In genomic region chr15:62637498-62637897, GRCh38 we compare ENCODE assay signal across 32 cellular contexts.
DNase-seq lines count a peak whose midpoint lies in the region; ATAC-seq, FAIRE-seq and TF ChIP-seq lines count a peak whose summit lies in the region.
"Had no signal": no experiment of that assay in that cellular context is flagged by ENCODE, and none has a peak within 500 bp of the region (broad histone marks: within the 10 kb centered on the region; RNA-seq: fewer than 3 reads in every experiment).

No MANE protein-coding gene starts in this region.

- H3K4me1 ChIP-seq in endodermal cell (ENCODE audit: control insufficient read depth, insufficient read depth, low read length) (peaks cover 8% of the 10 kb centered on the region), mucosa of descending colon (ENCODE audit: low read depth) (peaks cover 16% of the 10 kb centered on the region)

- H3K27me3 ChIP-seq in endodermal cell (ENCODE audit: control insufficient read depth, insufficient read depth, low read length, poor library complexity, severe bottlenecking), result no peaks in the 10 kb centered on the region
- H3K27me3 ChIP-seq: left lung, Peyer's patch, sigmoid colon had no signal

- ATAC-seq in mucosa of descending colon (peak; percentile 59), HG02870 (IDR thresholded peaks at IDR 0.05; ENCODE audit: unreplicated experiment) (no peak)
- ATAC-seq: activated CD8-positive, alpha-beta memory T cell treated with anti-CD3 and anti-CD28 coated beads, Interleukin-2, amount 10 ng/mL, durations not matched to agents 7 days and 5 days; activated T-cell treated with anti-CD3 and anti-CD28 coated beads, Interleukin-2, amount 50 U/mL, for 4 hours; left lung; psoas muscle; stimulated activated naive CD8-positive, alpha-beta T cell treated with anti-CD3 and anti-CD28 coated beads, Interleukin-15, amount 100 ng/mL, for 72 hours had no signal

- H3K36me3 Mint-ChIP-seq in endodermal cell (ENCODE audit: low read depth), result no peaks in the 10 kb centered on the region
- no peaks in the 10 kb centered on the region for H3K36me3 Mint-ChIP-seq in activated CD4-positive, alpha-beta memory T cell treated with anti-CD3 and anti-CD28 coated beads for 36 hours
- H3K36me3 Mint-ChIP-seq: activated CD8-positive, alpha-beta memory T cell treated with anti-CD3 and anti-CD28 coated beads, Interleukin-2, amount 10 ng/mL, durations not matched to agents 7 days and 5 days; activated naive CD8-positive, alpha-beta T cell treated with anti-CD3 and anti-CD28 coated beads, Interleukin-2, amount 10 ng/mL, durations not matched to agents 7 days and 5 days; immature natural killer cell; memory B cell had no signal

- CTCF ChIA-PET in activated CD4-positive, alpha-beta memory T cell treated with anti-CD3 and anti-CD28 coated beads for 36 hours (lab: Charles Lee), result interaction anchor here (1.2 kb wide), 1 partner anchor 106 kb away, joined by 3 read pairs; no protein-coding TSS in a partner anchor

- no peaks in the 10 kb centered on the region for H3K36me3 ChIP-seq in endodermal cell (ENCODE audit: control insufficient read depth, insufficient read depth, low read length)
- no peaks in the 10 kb centered on the region for H3K36me3 ChIP-seq in mucosa of descending colon (ENCODE audit: low read depth)
- H3K36me3 ChIP-seq: left lung, Peyer's patch, sigmoid colon, thoracic aorta had no signal

- H3K4me3 Mint-ChIP-seq in endodermal cell, result no peak overlapping the region
- H3K4me3 Mint-ChIP-seq in activated CD4-positive, alpha-beta memory T cell treated with anti-CD3 and anti-CD28 coated beads for 36 hours, result no peak overlapping the region
- H3K4me3 Mint-ChIP-seq: activated CD8-positive, alpha-beta memory T cell treated with anti-CD3 and anti-CD28 coated beads, Interleukin-2, amount 10 ng/mL, durations not matched to agents 7 days and 5 days; activated naive CD8-positive, alpha-beta T cell treated with anti-CD3 and anti-CD28 coated beads, Interleukin-2, amount 10 ng/mL, durations not matched to agents 7 days and 5 days; activated T-cell treated with anti-CD3 and anti-CD28 coated beads, Interleukin-2, amount 50 U/mL, for 4 hours; immature natural killer cell; memory B cell; stimulated activated naive CD8-positive, alpha-beta T cell treated with anti-CD3 and anti-CD28 coated beads, Interleukin-15, amount 100 ng/mL, for 72 hours had no signal

- WGBS in endodermal cell (ENCODE audit: insufficient coverage in 1 of 2, insufficient read length in 1 of 2), 2 experiments, result 70 to 75% methylated on average over 6 of the region's 6 CpGs

- H3K27me3 Mint-ChIP-seq in endodermal cell (ENCODE audit: insufficient read depth), result no peaks in the 10 kb centered on the region
- H3K27me3 Mint-ChIP-seq in activated CD4-positive, alpha-beta memory T cell treated with anti-CD3 and anti-CD28 coated beads for 36 hours, result peaks cover 4% of the 10 kb centered on the region

- POLR2A ChIA-PET in activated CD4-positive, alpha-beta memory T cell treated with anti-CD3 and anti-CD28 coated beads for 36 hours (lab: Charles Lee), result no interaction called here

- H3K4me1 Mint-ChIP-seq in endodermal cell, result peaks cover 38% of the 10 kb centered on the region
- H3K4me1 Mint-ChIP-seq in activated CD4-positive, alpha-beta memory T cell treated with anti-CD3 and anti-CD28 coated beads for 36 hours (ENCODE audit: low read depth), result no peaks in the 10 kb centered on the region
- H3K4me1 Mint-ChIP-seq: memory B cell; stimulated activated naive CD8-positive, alpha-beta T cell treated with anti-CD3 and anti-CD28 coated beads, Interleukin-15, amount 100 ng/mL, for 72 hours had no signal

- no peaks in the 10 kb centered on the region for H3K9me3 Mint-ChIP-seq in endodermal cell
- no peaks in the 10 kb centered on the region for H3K9me3 Mint-ChIP-seq in activated CD4-positive, alpha-beta memory T cell treated with anti-CD3 and anti-CD28 coated beads for 36 hours
- H3K9me3 Mint-ChIP-seq: activated naive CD8-positive, alpha-beta T cell treated with anti-CD3 and anti-CD28 coated beads, Interleukin-2, amount 10 ng/mL, durations not matched to agents 7 days and 5 days; activated T-cell treated with anti-CD3 and anti-CD28 coated beads, Interleukin-2, amount 50 U/mL, for 4 hours; immature natural killer cell; memory B cell; stimulated activated naive CD8-positive, alpha-beta T cell treated with anti-CD3 and anti-CD28 coated beads, Interleukin-15, amount 100 ng/mL, for 72 hours had no signal

- no peak for FAIRE-seq in HTR-8/SVneo (lab: Jason Lieb, UNC)
- FAIRE-seq: colon, H54, urothelium cell line had no signal

- TF ChIP-seq CTCF in endodermal cell (conservative IDR thresholded peaks at IDR 0.05), result no peak
- TF ChIP-seq CTCF in mucosa of descending colon (IDR thresholded peaks at IDR 0.05), result no peak

- H3K9me3 ChIP-seq in endodermal cell (ENCODE audit: control insufficient read depth, low read length) (no peaks in the 10 kb centered on the region), mucosa of descending colon (no peaks in the 10 kb centered on the region)
- H3K9me3 ChIP-seq: left lung, Peyer's patch, psoas muscle, sigmoid colon, thoracic aorta had no signal

- H3K27ac Mint-ChIP-seq in endodermal cell, result peak overlapping the region; percentile 16
- H3K27ac Mint-ChIP-seq in activated CD4-positive, alpha-beta memory T cell treated with anti-CD3 and anti-CD28 coated beads for 36 hours, result no peak overlapping the region
- H3K27ac Mint-ChIP-seq: activated CD8-positive, alpha-beta memory T cell treated with anti-CD3 and anti-CD28 coated beads, Interleukin-2, amount 10 ng/mL, durations not matched to agents 7 days and 5 days; activated naive CD8-positive, alpha-beta T cell treated with anti-CD3 and anti-CD28 coated beads, Interleukin-2, amount 10 ng/mL, durations not matched to agents 7 days and 5 days; immature natural killer cell; memory B cell had no signal

- intact Hi-C loops in mucosa of descending colon (cut with DNase I, micrococcal nuclease), result no loop called here
- intact Hi-C loops in activated CD4-positive, alpha-beta memory T cell treated with anti-CD3 and anti-CD28 coated beads for 36 hours (cut with micrococcal nuclease), result no loop called here

- in situ Hi-C loops in ACHN (cut with HindIII; ENCODE audit: low pct_ligation_motif_present, low pct_unique_long_range_greater_than_20kb, low sequenced_read_pairs), result no loop called here

- H3K4me3 ChIP-seq in endodermal cell (ENCODE audit: low read length) (no peak overlapping the region), mucosa of descending colon (no peak overlapping the region)
- H3K4me3 ChIP-seq: left lung, Peyer's patch, psoas muscle, sigmoid colon, thoracic aorta had no signal

- no peak overlapping the region for H3K27ac ChIP-seq in endodermal cell (ENCODE audit: low read depth, low read length)
- H3K27ac ChIP-seq: left lung, Peyer's patch, psoas muscle, sigmoid colon, thoracic aorta had no signal

- no peak overlapping the region for H3K9ac ChIP-seq in endodermal cell (ENCODE audit: extremely low read depth, low read length, poor library complexity, severe bottlenecking)

- DNase-seq in ACHN (peak; percentile 64), HTR-8/SVneo (ENCODE audit: insufficient read length, low spot score) (peak; percentile 24), endodermal cell (no peak), mucosa of descending colon (no peak), T-helper 2 cell (no peak)
- DNase-seq in activated CD4-positive, alpha-beta memory T cell treated with anti-CD3 and anti-CD28 coated beads for 36 hours, result no peak
- DNase-seq: activated CD4-positive, alpha-beta T cell treated with anti-CD3 and anti-CD28 coated beads, Interleukin-2, amount 50 U/mL, for 1 hour; activated CD4-positive, CD25-positive, alpha-beta regulatory T cell; activated CD8-positive, alpha-beta memory T cell treated with anti-CD3 and anti-CD28 coated beads, Interleukin-2, amount 10 ng/mL, durations not matched to agents 7 days and 5 days; activated gamma-delta T cell; activated naive CD8-positive, alpha-beta T cell treated with anti-CD3 and anti-CD28 coated beads, Interleukin-2, amount 10 ng/mL, durations not matched to agents 7 days and 5 days; activated T-cell treated with anti-CD3 and anti-CD28 coated beads, Interleukin-2, amount 50 U/mL, for 4 hours; aorta; DND-41; immature natural killer cell; KBM-7; left lung; NCI-H1105 treated with DMSO at 0.1 percent for 48 hours; NCI-H2029 treated with DMSO at 0.1 percent for 48 hours; Peyer's patch; psoas muscle; SIG-M5; sigmoid colon; stimulated activated CD4-positive, alpha-beta T cell treated with anti-CD3 and anti-CD28 coated beads, Interleukin-12 subunit alpha, Interleukin-12 subunit beta, amount 100 ng/mL, for 4 hours; stimulated activated CD4-positive, alpha-beta T cell treated with anti-CD3 and anti-CD28 coated beads, Interleukin-2, amount 100 ng/mL, for 48 hours; stimulated activated naive CD8-positive, alpha-beta T cell treated with anti-CD3 and anti-CD28 coated beads, Interleukin-15, amount 100 ng/mL, for 72 hours had no signal

Comparison
In these comparisons a context has a peak if more than half of its experiments do, and no peak if none do; other contexts are left out.
1. DNase-seq: peak in ACHN (single experiment) and HTR-8/SVneo (single experiment); none in endodermal cell (single experiment), mucosa of descending colon (0 of 3), activated CD4-positive, alpha-beta memory T cell treated with anti-CD3 and anti-CD28 coated beads for 36 hours (single experiment) and T-helper 2 cell (0 of 5).